15 cellular contexts compared by ENCODE assay signal in the genomic region with DNA sequence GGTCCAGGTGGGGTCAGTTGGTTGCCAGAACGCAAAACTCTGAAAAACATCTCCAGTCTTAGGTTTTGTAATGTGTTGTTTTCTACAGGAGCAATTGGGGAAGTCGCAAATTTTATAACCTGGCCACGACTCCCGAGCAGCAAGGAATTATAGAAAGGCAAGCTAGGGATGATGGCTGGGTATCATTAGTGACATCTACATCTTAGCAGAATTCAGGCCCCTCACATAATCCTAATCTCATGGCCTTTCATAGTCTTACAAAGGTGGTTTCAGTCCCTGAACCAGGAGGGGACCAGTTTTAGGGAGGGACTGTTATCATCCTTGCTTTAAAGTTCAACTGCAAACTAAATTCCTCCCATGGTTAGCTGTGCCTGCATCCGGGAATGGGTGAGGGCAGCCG.
DNase-seq lines count a peak whose midpoint lies in the region; ATAC-seq and TF ChIP-seq lines count a peak whose summit lies in the region.
"Had no signal": no experiment of that assay in that cellular context is flagged by ENCODE, and none has a peak within 500 bp of the region (broad histone marks: within the 10 kb centered on the region; RNA-seq: fewer than 3 reads in every experiment).

No MANE protein-coding gene starts in this region.

- no peak overlapping the region for H3K4me3 Mint-ChIP-seq in activated CD8-positive, alpha-beta T cell treated with anti-CD3 and anti-CD28 coated beads, Interleukin-2, amount 10 ng/mL, durations not matched to agents 7 days and 5 days
- H3K4me3 Mint-ChIP-seq in activated CD8-positive, alpha-beta T cell treated with anti-CD3 and anti-CD28 coated beads for 36 hours, result no peak overlapping the region
- no peak overlapping the region for H3K4me3 Mint-ChIP-seq in CD8-positive, alpha-beta T cell
- peak overlapping the region in 2 of 10 donors; percentile 4 to 43 for H3K4me3 Mint-ChIP-seq in naive thymus-derived CD8-positive, alpha-beta T cell
- H3K4me3 Mint-ChIP-seq: CD8-positive, alpha-beta memory T cell; HFFc6 had no signal

- peaks cover 49% of the 10 kb centered on the region for H3K36me3 Mint-ChIP-seq in activated CD8-positive, alpha-beta T cell treated with anti-CD3 and anti-CD28 coated beads, Interleukin-2, amount 10 ng/mL, durations not matched to agents 7 days and 5 days (ENCODE audit: low read depth)
- H3K36me3 Mint-ChIP-seq in activated CD8-positive, alpha-beta T cell treated with anti-CD3 and anti-CD28 coated beads for 36 hours (ENCODE audit: low read depth), result peaks cover 21% of the 10 kb centered on the region
- no peaks in the 10 kb centered on the region for H3K36me3 Mint-ChIP-seq in CD8-positive, alpha-beta T cell
- peaks cover 0 to 13% (median 5%) of the 10 kb centered on the region in 3 donors for H3K36me3 Mint-ChIP-seq in naive thymus-derived CD8-positive, alpha-beta T cell

- H3K27ac Mint-ChIP-seq in activated CD8-positive, alpha-beta T cell treated with anti-CD3 and anti-CD28 coated beads, Interleukin-2, amount 10 ng/mL, durations not matched to agents 7 days and 5 days, result peak overlapping the region; percentile 4
- H3K27ac Mint-ChIP-seq in activated CD8-positive, alpha-beta T cell treated with anti-CD3 and anti-CD28 coated beads for 36 hours, result no peak overlapping the region
- peak overlapping the region; percentile 98 for H3K27ac Mint-ChIP-seq in CD8-positive, alpha-beta T cell
- H3K27ac Mint-ChIP-seq in naive thymus-derived CD8-positive, alpha-beta T cell, result peak overlapping the region; percentile 58 to 99 (median 97)
- H3K27ac Mint-ChIP-seq: HFFc6 had no signal

- CTCF ChIA-PET in activated CD8-positive, alpha-beta T cell treated with anti-CD3 and anti-CD28 coated beads, Interleukin-2, amount 10 ng/mL, durations not matched to agents 7 days and 5 days (lab: Charles Lee), result no interaction called here
- CTCF ChIA-PET in activated CD8-positive, alpha-beta T cell treated with anti-CD3 and anti-CD28 coated beads for 36 hours (lab: Charles Lee), result no interaction called here
- CTCF ChIA-PET in CD8-positive, alpha-beta T cell (lab: Charles Lee), result interaction anchor here (1.4 to 2.0 kb wide), 2 partner anchors 119 to 171 kb away, joined by 3 to 4 read pairs; no protein-coding TSS in a partner anchor

- no peak for DNase-seq in activated CD8-positive, alpha-beta T cell treated with anti-CD3 and anti-CD28 coated beads, Interleukin-2, amount 10 ng/mL, durations not matched to agents 7 days and 5 days
- DNase-seq in activated CD8-positive, alpha-beta T cell treated with anti-CD3 and anti-CD28 coated beads for 36 hours, result no peak
- DNase-seq in CD8-positive, alpha-beta T cell, result no peak
- DNase-seq in NB4 (ENCODE audit: low read depth) (peak; percentile 28), COR-L47 (lab: John Stamatoyannopoulos, UW) (no peak), 8988T (no peak)
- no peak for DNase-seq in naive thymus-derived CD8-positive, alpha-beta T cell
- DNase-seq: ACHN; CD8-positive, alpha-beta memory T cell; GOT3; HFFc6; NCI-H1092; NCI-H1694; NCI-H446; PC-9 had no signal

- H3K9me3 Mint-ChIP-seq in activated CD8-positive, alpha-beta T cell treated with anti-CD3 and anti-CD28 coated beads, Interleukin-2, amount 10 ng/mL, durations not matched to agents 7 days and 5 days (ENCODE audit: insufficient read depth), result peaks cover 7% of the 10 kb centered on the region
- H3K9me3 Mint-ChIP-seq in activated CD8-positive, alpha-beta T cell treated with anti-CD3 and anti-CD28 coated beads for 36 hours, result peaks cover 5% of the 10 kb centered on the region
- peaks cover 2% of the 10 kb centered on the region for H3K9me3 Mint-ChIP-seq in CD8-positive, alpha-beta T cell
- H3K9me3 Mint-ChIP-seq in naive thymus-derived CD8-positive, alpha-beta T cell, result peaks cover 0 to 10% (median 2%) of the 10 kb centered on the region in 9 donors

- no peaks in the 10 kb centered on the region for H3K27me3 ChIP-seq in CD8-positive, alpha-beta T cell (ENCODE audit: insufficient read depth, low read length)

- POLR2A ChIA-PET in activated CD8-positive, alpha-beta T cell treated with anti-CD3 and anti-CD28 coated beads, Interleukin-2, amount 10 ng/mL, durations not matched to agents 7 days and 5 days (lab: Charles Lee), result no interaction called here
- POLR2A ChIA-PET in activated CD8-positive, alpha-beta T cell treated with anti-CD3 and anti-CD28 coated beads for 36 hours (lab: Charles Lee), result no interaction called here
- POLR2A ChIA-PET in CD8-positive, alpha-beta T cell (lab: Charles Lee), result no interaction called here
- POLR2A ChIA-PET in naive thymus-derived CD8-positive, alpha-beta T cell (lab: Charles Lee), result interaction anchor here (1.1 to 3.0 kb wide), 3 partner anchors 9 to 124 kb away, joined by 3 to 18 read pairs (median 5); no protein-coding TSS in a partner anchor

- intact Hi-C loops in activated CD8-positive, alpha-beta T cell treated with anti-CD3 and anti-CD28 coated beads for 36 hours (cut with micrococcal nuclease), result no loop called here
- intact Hi-C loops in CD8-positive, alpha-beta T cell (cut with DNase I, micrococcal nuclease), result no loop called here

- ATAC-seq in activated CD8-positive, alpha-beta T cell treated with anti-CD3 and anti-CD28 coated beads, Interleukin-2, amount 10 ng/mL, durations not matched to agents 7 days and 5 days, result no peak
- no peak for ATAC-seq in activated CD8-positive, alpha-beta T cell treated with anti-CD3 and anti-CD28 coated beads for 36 hours
- no peak for ATAC-seq in CD8-positive, alpha-beta T cell
- no peak for ATAC-seq in naive thymus-derived CD8-positive, alpha-beta T cell

- no peak overlapping the region for H3K27ac ChIP-seq in CD8-positive, alpha-beta T cell (ENCODE audit: low read depth, low read length)
- H3K27ac ChIP-seq: PC-9 had no signal

- no peak for TF ChIP-seq CTCF in activated CD8-positive, alpha-beta T cell treated with anti-CD3 and anti-CD28 coated beads for 36 hours (IDR thresholded peaks at IDR 0.05)
- no peak for TF ChIP-seq CTCF in CD8-positive, alpha-beta T cell (IDR thresholded peaks at IDR 0.05)
- TF ChIP-seq CTCF in NB4 (IDR thresholded peaks at IDR 0.05; ENCODE audit: low read depth, low read length), result no peak

- no peak for TF ChIP-seq POLR2A in NB4 (IDR thresholded peaks at IDR 0.05; ENCODE audit: extremely low read depth, insufficient read length)

- peaks cover 65% of the 10 kb centered on the region for H3K4me1 Mint-ChIP-seq in activated CD8-positive, alpha-beta T cell treated with anti-CD3 and anti-CD28 coated beads, Interleukin-2, amount 10 ng/mL, durations not matched to agents 7 days and 5 days (ENCODE audit: low read depth)
- H3K4me1 Mint-ChIP-seq in activated CD8-positive, alpha-beta T cell treated with anti-CD3 and anti-CD28 coated beads for 36 hours (ENCODE audit: low read depth), result peaks cover 56% of the 10 kb centered on the region
- peaks cover 62% of the 10 kb centered on the region for H3K4me1 Mint-ChIP-seq in CD8-positive, alpha-beta T cell (ENCODE audit: low read depth)
- H3K4me1 Mint-ChIP-seq in naive thymus-derived CD8-positive, alpha-beta T cell, result peaks cover 41 to 74% (median 70%) of the 10 kb centered on the region in 4 donors

- peaks cover 44% of the 10 kb centered on the region for H3K4me1 ChIP-seq in CD8-positive, alpha-beta T cell (ENCODE audit: insufficient read depth, low read length)

- no peak overlapping the region for H3K4me3 ChIP-seq in CD8-positive, alpha-beta T cell (ENCODE audit: low read depth, low read length)
- no peak overlapping the region for H3K4me3 ChIP-seq in NB4 (ENCODE audit: low read depth, low read length)
- H3K4me3 ChIP-seq: PC-9 had no signal

- H3K36me3 ChIP-seq in CD8-positive, alpha-beta T cell (ENCODE audit: insufficient read depth, low read length), result no peaks in the 10 kb centered on the region

- no peaks in the 10 kb centered on the region for H3K9me3 ChIP-seq in CD8-positive, alpha-beta T cell (ENCODE audit: low read length)

- no peaks in the 10 kb centered on the region for H3K27me3 Mint-ChIP-seq in activated CD8-positive, alpha-beta T cell treated with anti-CD3 and anti-CD28 coated beads, Interleukin-2, amount 10 ng/mL, durations not matched to agents 7 days and 5 days (ENCODE audit: low read depth)
- no peaks in the 10 kb centered on the region for H3K27me3 Mint-ChIP-seq in activated CD8-positive, alpha-beta T cell treated with anti-CD3 and anti-CD28 coated beads for 36 hours
- no peaks in the 10 kb centered on the region for H3K27me3 Mint-ChIP-seq in CD8-positive, alpha-beta T cell (ENCODE audit: low read depth)
- H3K27me3 Mint-ChIP-seq in naive thymus-derived CD8-positive, alpha-beta T cell, result no peaks in the 10 kb centered on the region
